In the genomic region with DNA sequence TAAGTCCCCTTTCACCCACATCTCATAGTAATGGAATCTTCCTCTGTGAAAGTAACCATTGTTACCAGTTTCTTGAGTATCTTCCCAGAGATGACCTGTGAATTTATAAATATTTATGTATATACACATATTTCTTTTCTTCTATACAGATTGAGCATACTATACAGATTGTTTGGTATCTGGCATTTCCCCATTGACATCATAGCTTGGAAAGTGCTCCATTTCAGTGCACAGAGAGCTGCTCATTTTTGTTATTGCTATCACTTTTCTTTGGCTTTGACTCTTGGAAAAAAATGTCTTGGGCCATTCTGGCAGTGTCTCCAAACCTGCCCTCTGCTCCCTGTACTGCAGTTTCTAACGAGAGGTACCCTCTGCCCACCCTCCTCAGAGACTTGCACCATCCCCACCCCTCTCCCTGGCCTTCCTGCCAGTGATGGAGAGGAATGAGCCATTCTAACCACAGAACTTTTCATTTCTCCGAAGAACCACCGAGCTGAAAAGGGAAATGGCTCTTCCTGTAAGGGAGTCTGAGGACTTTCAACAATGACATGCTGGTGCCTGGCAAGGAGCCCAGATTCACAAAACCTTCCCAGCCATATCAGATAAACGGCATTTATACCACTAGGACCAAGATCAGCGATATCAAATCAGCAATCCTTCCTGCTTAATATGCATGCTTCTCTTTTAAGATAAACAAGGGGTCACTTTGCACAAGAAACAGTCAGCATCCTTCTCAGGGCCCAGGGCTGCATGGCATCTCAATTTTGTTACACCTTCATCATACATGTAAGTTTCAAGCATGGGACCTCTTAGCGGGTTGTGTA, we compare ENCODE assay signal across 9 cellular contexts.
DNase-seq lines count a peak whose midpoint lies in the region; TF ChIP-seq lines count a peak whose summit lies in the region.
"Had no signal": no experiment of that assay in that cellular context is flagged by ENCODE, and none has a peak within 500 bp of the region (broad histone marks: within the 10 kb centered on the region; RNA-seq: fewer than 3 reads in every experiment).

No MANE protein-coding gene starts in this region.

- DNase-seq in NCI-H2107 treated with DMSO at 0.1 percent for 48 hours (lab: John Stamatoyannopoulos, UW; ENCODE audit: unreplicated experiment) (peak; percentile 54), NCI-H2107 (lab: John Stamatoyannopoulos, UW) (no peak), KG1 (lab: John Stamatoyannopoulos, UW) (peak; percentile 70), fibroblast of pulmonary artery (ENCODE audit: low read depth) (peak; percentile 72), NCI-H446 treated with DMSO at 0.1 percent for 48 hours (lab: John Stamatoyannopoulos, UW) (no peak), NCI-H2227 (lab: John Stamatoyannopoulos, UW; ENCODE audit: unreplicated experiment) (no peak)
- peak in 2 of 3 donors; percentile 16 to 33 for DNase-seq in stimulated activated CD4-positive, alpha-beta T cell treated with anti-CD3 and anti-CD28 coated beads, TNF-alpha, amount 100 ng/mL, for 48 hours (ENCODE audit: low read depth in 3 of 3)
- DNase-seq: naive B cell had no signal

- peak overlapping the region; percentile 36 for H3K27ac ChIP-seq in VCaP

- TF ChIP-seq CTCF in VCaP (conservative IDR thresholded peaks at IDR 0.05) (no peak), fibroblast of pulmonary artery (IDR thresholded peaks at IDR 0.05; ENCODE audit: low read length, missing control alignments) (no peak)

- H3K4me3 ChIP-seq in fibroblast of pulmonary artery (replicated peaks; ENCODE audit: low read depth, low read length), result no peak overlapping the region

Comparison
In these comparisons a context has a peak if more than half of its experiments do, and no peak if none do; other contexts are left out.
1. DNase-seq: peak in NCI-H2107 treated with DMSO at 0.1 percent for 48 hours (single experiment), KG1 (single experiment), fibroblast of pulmonary artery (single experiment) and stimulated activated CD4-positive, alpha-beta T cell treated with anti-CD3 and anti-CD28 coated beads, TNF-alpha, amount 100 ng/mL, for 48 hours (2 of 3); none in NCI-H2107 (single experiment), NCI-H446 treated with DMSO at 0.1 percent for 48 hours (single experiment) and NCI-H2227 (single experiment).